ENCODE assay signal across 6 cellular contexts in genomic region chr18:6873352-6873751, GRCh38.
"Had no signal": no experiment of that assay in that cellular context is flagged by ENCODE, and none has a peak within 500 bp of the region (broad histone marks: within the 10 kb centered on the region; RNA-seq: fewer than 3 reads in every experiment).

No MANE protein-coding gene starts in this region.

- ATAC-seq: GM23338, HCT116, K562 had no signal

- H2AFZ ChIP-seq: GM23338 had no signal

- DNase-seq: IMR-90, KG1 had no signal

- H3K9me3 ChIP-seq: HAP-1 had no signal

- H3K9me3 Mint-ChIP-seq: GM23338 had no signal

- H3K4me3 Mint-ChIP-seq: GM23338 had no signal

- H3K36me3 ChIP-seq: HAP-1 had no signal

- H3K4me1 ChIP-seq: HAP-1 had no signal

- H3K4me3 ChIP-seq: GM23338, HAP-1, K562 had no signal

- H3K4me2 ChIP-seq: GM23338 had no signal
